In the genomic region with DNA sequence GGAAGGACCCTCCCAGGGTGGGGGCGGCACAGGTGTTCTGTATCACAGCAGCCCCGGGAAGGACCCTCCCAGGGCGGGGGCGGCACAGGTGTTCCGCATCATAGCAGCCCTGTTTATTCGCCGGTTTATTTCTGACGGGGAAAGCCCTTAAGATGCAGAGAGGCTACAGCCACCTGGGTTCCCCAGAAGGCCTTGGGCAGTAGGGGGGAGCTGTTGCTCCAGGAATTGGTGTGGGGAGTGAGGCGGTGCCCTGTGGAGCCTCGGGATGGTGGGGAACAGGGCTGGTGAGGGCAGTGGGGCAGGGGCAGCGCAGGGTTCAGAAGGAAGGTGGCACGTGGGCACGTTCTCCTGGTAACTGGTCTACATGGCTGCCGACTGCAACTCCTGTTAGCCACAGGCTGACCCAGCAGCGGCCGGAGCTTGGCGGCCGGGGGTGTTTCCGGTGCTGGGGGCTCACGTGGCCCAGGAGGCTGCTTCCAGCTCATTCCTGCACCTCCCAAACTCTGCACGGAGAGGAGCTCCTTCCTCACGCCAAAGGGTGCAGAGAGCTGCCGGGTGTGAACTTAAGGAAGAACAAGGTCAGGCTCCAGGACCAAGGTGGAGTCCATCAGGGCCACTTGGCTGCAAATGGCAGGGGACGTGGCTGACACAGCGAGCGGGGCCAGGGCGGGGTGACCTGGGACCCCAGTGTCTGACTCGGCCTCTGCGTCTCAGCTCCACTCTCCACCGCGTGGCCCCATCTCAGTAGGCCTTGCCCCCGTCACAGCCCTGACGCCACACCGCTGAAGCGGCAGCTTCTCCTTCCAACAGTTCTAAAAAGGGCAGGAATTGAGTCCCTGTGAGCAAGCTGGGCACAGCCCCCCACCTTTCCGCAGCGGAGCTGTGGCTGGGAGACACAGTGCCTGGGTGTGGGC, we compare ENCODE assay signal across 2 cellular contexts.
TF ChIP-seq lines count a peak whose summit lies in the region.

No MANE protein-coding gene starts in this region.

TF ChIP-seq in IMR-90, 13 proteins besides CTCF, POLR2A, EP300 and RAD21:
- TF ChIP-seq MAZ (IDR thresholded peaks at IDR 0.05; ENCODE audit: borderline replicate concordance, low read depth, low read length) = no peak
- no peak for TF ChIP-seq MXI1 (IDR thresholded peaks at IDR 0.05; ENCODE audit: borderline replicate concordance, low read depth, low read length)
- TF ChIP-seq, protein P1, sequence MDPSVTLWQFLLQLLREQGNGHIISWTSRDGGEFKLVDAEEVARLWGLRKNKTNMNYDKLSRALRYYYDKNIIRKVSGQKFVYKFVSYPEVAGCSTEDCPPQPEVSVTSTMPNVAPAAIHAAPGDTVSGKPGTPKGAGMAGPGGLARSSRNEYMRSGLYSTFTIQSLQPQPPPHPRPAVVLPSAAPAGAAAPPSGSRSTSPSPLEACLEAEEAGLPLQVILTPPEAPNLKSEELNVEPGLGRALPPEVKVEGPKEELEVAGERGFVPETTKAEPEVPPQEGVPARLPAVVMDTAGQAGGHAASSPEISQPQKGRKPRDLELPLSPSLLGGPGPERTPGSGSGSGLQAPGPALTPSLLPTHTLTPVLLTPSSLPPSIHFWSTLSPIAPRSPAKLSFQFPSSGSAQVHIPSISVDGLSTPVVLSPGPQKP (IDR thresholded peaks at IDR 0.05; ENCODE audit: borderline replicate concordance, low read depth, low read length) = no peak
- no peak for TF ChIP-seq BHLHE40 (IDR thresholded peaks at IDR 0.05; ENCODE audit: low read depth, low read length)
- no peak for TF ChIP-seq MAFK (IDR thresholded peaks at IDR 0.05; ENCODE audit: low read depth, low read length)
- TF ChIP-seq NFE2L2 (IDR thresholded peaks at IDR 0.05; ENCODE audit: low read depth, low read length) = no peak
- no peak for TF ChIP-seq CHD1 (IDR thresholded peaks at IDR 0.05; ENCODE audit: low read depth, low read length)
- no peak for TF ChIP-seq FOS (IDR thresholded peaks at IDR 0.05; ENCODE audit: low read depth, low read length)
- TF ChIP-seq RFX5 (IDR thresholded peaks at IDR 0.05; ENCODE audit: low read depth, low read length) = no peak
- no peak for TF ChIP-seq SMC3 (IDR thresholded peaks at IDR 0.05; ENCODE audit: low read depth, low read length)
- TF ChIP-seq RCOR1 (IDR thresholded peaks at IDR 0.05; ENCODE audit: insufficient replicate concordance, low read length) = no peak
- TF ChIP-seq CEBPB (IDR thresholded peaks at IDR 0.05; ENCODE audit: low read depth, low read length) = no peak
- TF ChIP-seq, protein P2, sequence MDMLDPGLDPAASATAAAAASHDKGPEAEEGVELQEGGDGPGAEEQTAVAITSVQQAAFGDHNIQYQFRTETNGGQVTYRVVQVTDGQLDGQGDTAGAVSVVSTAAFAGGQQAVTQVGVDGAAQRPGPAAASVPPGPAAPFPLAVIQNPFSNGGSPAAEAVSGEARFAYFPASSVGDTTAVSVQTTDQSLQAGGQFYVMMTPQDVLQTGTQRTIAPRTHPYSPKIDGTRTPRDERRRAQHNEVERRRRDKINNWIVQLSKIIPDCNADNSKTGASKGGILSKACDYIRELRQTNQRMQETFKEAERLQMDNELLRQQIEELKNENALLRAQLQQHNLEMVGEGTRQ (IDR thresholded peaks at IDR 0.05; ENCODE audit: low read depth, low read length) = no peak

TF ChIP-seq in GM12878, 131 proteins besides CTCF, POLR2A, EP300 and RAD21:
- TF ChIP-seq SIX5 (IDR thresholded peaks at IDR 0.05; ENCODE audit: low read depth, low read length, severe bottlenecking) (no peak), ASH2L (IDR thresholded peaks at IDR 0.05; ENCODE audit: borderline replicate concordance, low read depth) (no peak), BHLHE40 (IDR thresholded peaks at IDR 0.05; ENCODE audit: borderline replicate concordance in 1 of 2, low read depth in 2 of 2, low read length in 1 of 2) (no peak), SMC3 (IDR thresholded peaks at IDR 0.05; ENCODE audit: borderline replicate concordance, low read length) (no peak), FOXM1 (IDR thresholded peaks at IDR 0.05; ENCODE audit: low read depth, low read length) (no peak)
- TF ChIP-seq, protein P3, sequence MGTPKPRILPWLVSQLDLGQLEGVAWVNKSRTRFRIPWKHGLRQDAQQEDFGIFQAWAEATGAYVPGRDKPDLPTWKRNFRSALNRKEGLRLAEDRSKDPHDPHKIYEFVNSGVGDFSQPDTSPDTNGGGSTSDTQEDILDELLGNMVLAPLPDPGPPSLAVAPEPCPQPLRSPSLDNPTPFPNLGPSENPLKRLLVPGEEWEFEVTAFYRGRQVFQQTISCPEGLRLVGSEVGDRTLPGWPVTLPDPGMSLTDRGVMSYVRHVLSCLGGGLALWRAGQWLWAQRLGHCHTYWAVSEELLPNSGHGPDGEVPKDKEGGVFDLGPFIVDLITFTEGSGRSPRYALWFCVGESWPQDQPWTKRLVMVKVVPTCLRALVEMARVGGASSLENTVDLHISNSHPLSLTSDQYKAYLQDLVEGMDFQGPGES (IDR thresholded peaks at IDR 0.05) = no peak
- TF ChIP-seq, protein P4, sequence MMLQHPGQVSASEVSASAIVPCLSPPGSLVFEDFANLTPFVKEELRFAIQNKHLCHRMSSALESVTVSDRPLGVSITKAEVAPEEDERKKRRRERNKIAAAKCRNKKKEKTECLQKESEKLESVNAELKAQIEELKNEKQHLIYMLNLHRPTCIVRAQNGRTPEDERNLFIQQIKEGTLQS (IDR thresholded peaks at IDR 0.05; ENCODE audit: borderline replicate concordance, extremely low read depth, low read depth, low read length) = no peak
